Comparison of ENCODE assay signal across 12 cellular contexts in genomic region chr17:15258113-15258512, GRCh38. TPM values are rescaled to one million over a fixed set of nuclear protein-coding genes. Genes with fewer than 3 reads are reported as not detected.
DNase-seq lines count a peak whose midpoint lies in the region; ATAC-seq and TF ChIP-seq lines count a peak whose summit lies in the region.
"Had no signal": no experiment of that assay in that cellular context is flagged by ENCODE, and none has a peak within 500 bp of the region (broad histone marks: within the 10 kb centered on the region; RNA-seq: fewer than 3 reads in every experiment).

No MANE protein-coding gene starts in this region.

- H3K9me3 Mint-ChIP-seq in Caco-2 (ENCODE audit: unreplicated experiment) = no peaks in the 10 kb centered on the region
- H3K9me3 Mint-ChIP-seq: activated naive CD8-positive, alpha-beta T cell treated with anti-CD3 and anti-CD28 coated beads, Interleukin-2, amount 10 ng/mL, durations not matched to agents 7 days and 5 days; activated T-helper 1 cell treated with anti-CD3 and anti-CD28 coated beads, Interleukin-12 subunit alpha, Interleukin-12 subunit beta, Interleukin-2, Interleukin-4 antibody, amounts not matched to agents 30 ng/mL and 10 ng/mL and 1 ng/mL, durations not matched to agents 14 hours and 24 hours and 36 hours had no signal

- H3K4me3 ChIP-seq in Peyer's patch = peak overlapping the region in 2 of 4 donors; percentile 35 to 84
- H3K4me3 ChIP-seq in esophagus muscularis mucosa = peak overlapping the region; percentile 72 to 81 (median 76)
- peak overlapping the region; percentile 81 for H3K4me3 ChIP-seq in psoas muscle
- H3K4me3 ChIP-seq in transverse colon = peak overlapping the region in 2 of 4 donors; percentile 2 to 67
- H3K4me3 ChIP-seq in Caco-2 (ENCODE audit: low read depth, low read length) = no peak overlapping the region

- POLR2A ChIA-PET in Caco-2 (lab: Charles Lee) = no interaction called here

- peaks cover 0 to 64% (median 0%) of the 10 kb centered on the region in 3 donors for H3K36me3 ChIP-seq in Peyer's patch
- peaks cover 31 to 62% (median 54%) of the 10 kb centered on the region in 4 donors for H3K36me3 ChIP-seq in esophagus muscularis mucosa
- peaks cover 0 to 64% of the 10 kb centered on the region in 2 donors for H3K36me3 ChIP-seq in psoas muscle (ENCODE audit: insufficient read depth in 1 of 2, low read depth in 1 of 2)
- peaks cover 0 to under 1% (median 0%) of the 10 kb centered on the region in 4 donors for H3K36me3 ChIP-seq in transverse colon
- H3K36me3 ChIP-seq in Caco-2 (ENCODE audit: control insufficient read depth, insufficient read depth, low read length) = no peaks in the 10 kb centered on the region
- H3K36me3 ChIP-seq: BE2C had no signal

- H3K27ac ChIP-seq in Peyer's patch (peak overlapping the region; percentile 24 to 99 (median 52)), esophagus muscularis mucosa (replicated peaks in 1 of 4) (peak overlapping the region; percentile 45 to 99 (median 97)), psoas muscle (peak overlapping the region; percentile 95), transverse colon (peak overlapping the region; percentile 92 to 97 (median 94))

- DNase-seq in Peyer's patch (no peak), esophagus muscularis mucosa (ENCODE audit: extremely low spot score) (no peak), psoas muscle (no peak), transverse colon (no peak), Caco-2 (no peak)
- DNase-seq: activated CD4-positive, CD25-positive, alpha-beta regulatory T cell had no signal

- CTCF ChIA-PET in Caco-2 (lab: Charles Lee) = interaction anchor here (0.6 to 1.4 kb wide), 3 partner anchors 10 to 253 kb away, joined by 4 to 8 read pairs (median 4); no protein-coding TSS in a partner anchor

- in situ Hi-C loops in transverse colon (cut with MboI; ENCODE audit: low pct_ligation_motif_present in 1 of 4, low pct_unique_long_range_greater_than_20kb in 1 of 4, low sequenced_read_pairs in 3 of 4) = loop anchor here in 2 of 4 donors (5.0 to 25.0 kb wide), 3 partner anchors 154 to 247 kb away; no protein-coding TSS in a partner anchor

- H3K4me1 Mint-ChIP-seq in Caco-2 (ENCODE audit: low read depth, unreplicated experiment) = no peaks in the 10 kb centered on the region

- no peaks in the 10 kb centered on the region for H3K27me3 Mint-ChIP-seq in Caco-2 (ENCODE audit: insufficient read depth, unreplicated experiment)

- H3K27me3 ChIP-seq in Peyer's patch (no peaks in the 10 kb centered on the region), esophagus muscularis mucosa (no peaks in the 10 kb centered on the region), psoas muscle (ENCODE audit: insufficient read depth in 3 of 3, low read length in 2 of 3) (no peaks in the 10 kb centered on the region), transverse colon (peaks cover 8% of the 10 kb centered on the region), Caco-2 (replicated peaks; ENCODE audit: control insufficient read depth, insufficient read depth, low read length) (no peaks in the 10 kb centered on the region; the same call in 1 of the 2 replicates)
- H3K27me3 ChIP-seq: BE2C had no signal

- intact Hi-C loops in esophagus muscularis mucosa (cut with DNase I) = no loop called here
- intact Hi-C loops in psoas muscle (cut with DNase I) = no loop called here
- intact Hi-C loops in transverse colon (cut with DNase I; ENCODE audit: low total_unique reads) = no loop called here
- intact Hi-C loops in Caco-2 (cut with micrococcal nuclease; ENCODE audit: unreplicated experiment) = no loop called here

- H3K4me3 Mint-ChIP-seq in Caco-2 (ENCODE audit: unreplicated experiment) = no peak overlapping the region
- H3K4me3 Mint-ChIP-seq: activated T-helper 1 cell treated with anti-CD3 and anti-CD28 coated beads, Interleukin-12 subunit alpha, Interleukin-12 subunit beta, Interleukin-2, Interleukin-4 antibody, amounts not matched to agents 30 ng/mL and 10 ng/mL and 1 ng/mL, durations not matched to agents 14 hours and 24 hours and 36 hours had no signal

- H3K4me1 ChIP-seq in Peyer's patch (peaks cover 0 to 41% (median 2%) of the 10 kb centered on the region in 4 donors), esophagus muscularis mucosa (peaks cover 67 to 79% (median 74%) of the 10 kb centered on the region in 4 donors), psoas muscle (peaks cover 73% of the 10 kb centered on the region), transverse colon (peaks cover 22 to 90% (median 53%) of the 10 kb centered on the region in 4 donors), Caco-2 (no peaks in the 10 kb centered on the region)

- 66% methylated on average over 4 of the region's 4 CpGs for WGBS in esophagus muscularis mucosa
- 77 to 84% (median 79%) methylated on average over 4 of the region's 4 CpGs for WGBS in psoas muscle, 3 donors
- WGBS in transverse colon (ENCODE audit: low coverage in 1 of 2), 2 donors = 82 to 92% methylated on average over 2 to 4 of the region's 4 CpGs

- no peaks in the 10 kb centered on the region for H3K9me3 ChIP-seq in Peyer's patch
- no peaks in the 10 kb centered on the region for H3K9me3 ChIP-seq in esophagus muscularis mucosa
- no peaks in the 10 kb centered on the region for H3K9me3 ChIP-seq in psoas muscle
- no peaks in the 10 kb centered on the region for H3K9me3 ChIP-seq in transverse colon
- no peaks in the 10 kb centered on the region for H3K9me3 ChIP-seq in Caco-2
- H3K9me3 ChIP-seq: BE2C had no signal

- H3K27ac Mint-ChIP-seq in Caco-2 (ENCODE audit: unreplicated experiment) = no peak overlapping the region
- H3K27ac Mint-ChIP-seq: activated naive CD8-positive, alpha-beta T cell treated with anti-CD3 and anti-CD28 coated beads, Interleukin-2, amount 10 ng/mL, durations not matched to agents 7 days and 5 days; activated T-helper 1 cell treated with anti-CD3 and anti-CD28 coated beads, Interleukin-12 subunit alpha, Interleukin-12 subunit beta, Interleukin-2, Interleukin-4 antibody, amounts not matched to agents 30 ng/mL and 10 ng/mL and 1 ng/mL, durations not matched to agents 14 hours and 24 hours and 36 hours had no signal

- H3K36me3 Mint-ChIP-seq in Caco-2 (ENCODE audit: insufficient read depth, unreplicated experiment) = peaks cover 5% of the 10 kb centered on the region
- H3K36me3 Mint-ChIP-seq: activated naive CD8-positive, alpha-beta T cell treated with anti-CD3 and anti-CD28 coated beads, Interleukin-2, amount 10 ng/mL, durations not matched to agents 7 days and 5 days; naive B cell had no signal

- no TSS peak for BruUV-seq in Caco-2 (replicated peaks; lab: Mats Ljungman, UMichigan)

- TF ChIP-seq POLR2A in Peyer's patch (IDR thresholded peaks at IDR 0.05) = no peak
- TF ChIP-seq POLR2A in esophagus muscularis mucosa (IDR thresholded peaks at IDR 0.05; ENCODE audit: low read depth) = no peak
- TF ChIP-seq POLR2A in transverse colon (IDR thresholded peaks at IDR 0.05) = no peak

- no peak for TF ChIP-seq CTCF in Peyer's patch (IDR thresholded peaks at IDR 0.05)
- no peak for TF ChIP-seq CTCF in esophagus muscularis mucosa (IDR thresholded peaks at IDR 0.05)
- no peak for TF ChIP-seq CTCF in psoas muscle (IDR thresholded peaks at IDR 0.05)
- TF ChIP-seq CTCF in transverse colon (IDR thresholded peaks at IDR 0.05) = no peak
- no peak for TF ChIP-seq CTCF in Caco-2 (IDR thresholded peaks at IDR 0.05; ENCODE audit: insufficient read depth in 1 of 2, low read depth in 1 of 2, low read length in 1 of 2, severe bottlenecking in 1 of 2, unreplicated experiment in 1 of 2)

- ATAC-seq in psoas muscle = no peak
- ATAC-seq in HG02870 (IDR thresholded peaks at IDR 0.05; ENCODE audit: unreplicated experiment) = no peak
- ATAC-seq in HG02884 (IDR thresholded peaks at IDR 0.05; ENCODE audit: unreplicated experiment) = no peak

- no peak for TF ChIP-seq EP300 in esophagus muscularis mucosa (IDR thresholded peaks at IDR 0.05)
- no peak for TF ChIP-seq EP300 in transverse colon (IDR thresholded peaks at IDR 0.05; ENCODE audit: low read depth)

RNA-seq across cellular contexts. Expression of gene PMP22, which starts 7.0 kb away (rescaled TPM):
- 100 to 1,000 TPM in 3 of 4 donors, 10 to 100 TPM in 1; 37.1 to 474 (median 298) TPM for total RNA-seq in Peyer's patch
- 100 to 1,000 TPM; 171 to 253 (median 237) TPM for total RNA-seq in esophagus muscularis mucosa
- total RNA-seq in psoas muscle = 100 to 1,000 TPM in 2 of 4 donors, 10 to 100 TPM in 2; 39.3 to 317 (median 143) TPM
- polyA plus RNA-seq in psoas muscle = 100 to 1,000 TPM in 2 of 3 donors, 10 to 100 TPM in 1; 50.4 to 269 (median 195) TPM
- total RNA-seq in transverse colon = 10 to 100 TPM; 23.9 to 70.9 (median 49.1) TPM
- 7.3 and 9.1 TPM in 2 replicates for total RNA-seq in Caco-2 (2022)
